Comparison of ENCODE assay signal across 1 cellular context in the genomic region with DNA sequence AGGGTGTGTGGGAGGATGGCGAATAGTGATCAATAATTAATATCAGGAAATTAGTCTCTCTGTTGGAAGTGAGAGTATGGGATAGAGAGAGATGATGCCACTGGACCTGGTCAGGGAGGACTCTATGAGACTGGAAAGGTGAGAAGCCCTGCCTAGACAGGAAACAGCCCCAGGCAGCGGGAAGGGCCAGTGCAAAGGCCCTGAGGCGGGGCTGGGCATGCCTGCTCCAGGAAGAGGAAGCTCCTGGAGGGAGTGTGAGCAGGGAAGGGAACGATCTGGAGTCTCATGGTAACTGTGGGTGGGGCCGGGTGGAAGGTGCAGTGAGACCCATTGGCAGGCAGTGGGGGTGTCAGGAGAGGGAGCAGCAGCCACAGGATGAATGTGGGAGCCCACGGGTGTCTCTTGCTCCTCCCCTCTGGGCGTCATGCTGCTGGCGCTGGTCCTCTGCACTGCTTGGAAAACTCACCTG.
TF ChIP-seq lines count a peak whose summit lies in the region.

No MANE protein-coding gene starts in this region.

TF ChIP-seq in HEK293, 187 proteins besides CTCF, POLR2A, EP300 and RAD21:
- TF ChIP-seq ZNF398 (tag by site-specific recombination; IDR thresholded peaks at IDR 0.05) (no peak), PRDM1 (tag by site-specific recombination; IDR thresholded peaks at IDR 0.05) (no peak), ZNF701 (tag by site-specific recombination; IDR thresholded peaks at IDR 0.05) (no peak), ZFP3 (tag by site-specific recombination; IDR thresholded peaks at IDR 0.05; ENCODE audit: low read depth) (no peak), ZNF354C (tag by site-specific recombination; IDR thresholded peaks at IDR 0.05; ENCODE audit: borderline replicate concordance, low read depth) (no peak), ZNF341 (tag by site-specific recombination; IDR thresholded peaks at IDR 0.05; ENCODE audit: low read depth) (0 out of 2 replicates have a peak, but pooled peaks have one; percentile 20), ZNF138 (tag by site-specific recombination; IDR thresholded peaks at IDR 0.05; ENCODE audit: borderline replicate concordance) (no peak), SP2 (tag by site-specific recombination; IDR thresholded peaks at IDR 0.05) (peak; percentile 37), ZNF623 (tag by site-specific recombination; IDR thresholded peaks at IDR 0.05) (peak; percentile 76), KLF17 (tag by site-specific recombination; IDR thresholded peaks at IDR 0.05) (peak; percentile 39; the same call in 1 of the 2 replicates)
TF ChIP-seq in HEK293: peak in this region for 4.
